29 cellular contexts compared by ENCODE assay signal in the genomic region with DNA sequence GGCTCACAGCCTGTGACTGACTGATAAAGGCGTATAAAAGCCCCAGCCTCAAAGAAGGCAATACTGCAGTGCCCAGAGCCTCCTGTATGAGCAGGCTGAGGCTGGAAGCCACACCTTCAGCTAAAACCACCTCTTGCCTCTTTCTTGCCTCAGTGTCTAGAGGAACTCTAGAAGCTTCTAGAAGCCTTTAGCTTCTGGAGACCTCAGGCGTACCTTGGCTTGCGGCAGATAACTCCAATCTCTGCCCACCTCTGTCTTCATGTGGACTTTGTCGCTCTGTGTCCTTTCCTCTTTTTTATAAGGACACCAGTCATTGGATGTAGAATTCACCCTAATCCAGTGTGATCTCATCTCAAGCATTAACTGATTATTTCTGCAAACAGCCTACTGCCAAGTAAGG.
"Had no signal": no experiment of that assay in that cellular context is flagged by ENCODE, and none has a peak within 500 bp of the region (broad histone marks: within the 10 kb centered on the region; RNA-seq: fewer than 3 reads in every experiment).

No MANE protein-coding gene starts in this region.

- ATAC-seq: naive thymus-derived CD4-positive, alpha-beta T cell; natural killer cell; psoas muscle; stimulated activated memory B cell treated with anti-CD40 and anti-IgM and Interleukin-4, amounts not matched to agents 10 μg/mL and 1 μg/mL and 100 μg/mL, for 72 hours had no signal

- H3K27me3 ChIP-seq: neural progenitor cell, ovary, stomach, thyroid gland, tibial nerve, upper lobe of left lung, uterus had no signal

- H3K4me3 ChIP-seq: neural progenitor cell, ovary, psoas muscle, skin epidermis, smooth muscle cell, spleen, stomach, thoracic aorta, thyroid gland, tibial nerve, upper lobe of left lung, uterus had no signal

- H3K27ac Mint-ChIP-seq: naive thymus-derived CD4-positive, alpha-beta T cell; natural killer cell; nephron; neural progenitor cell; progenitor cell of endocrine pancreas; stimulated activated memory B cell treated with anti-CD40 and anti-IgM and Interleukin-4, amounts not matched to agents 10 μg/mL and 1 μg/mL and 100 μg/mL, for 72 hours; stimulated activated naive CD8-positive, alpha-beta T cell treated with anti-CD3 and anti-CD28 coated beads, Interleukin-15, Interleukin-2, amounts not matched to agents 100 ng/mL and 50 ng/mL, for 24 hours had no signal

- H3K4me1 Mint-ChIP-seq: natural killer cell, nephron, neural progenitor cell had no signal

- H3K36me3 Mint-ChIP-seq: naive thymus-derived CD4-positive, alpha-beta T cell; natural killer cell; neural progenitor cell; stimulated activated memory B cell treated with anti-CD40 and anti-IgM and Interleukin-4, amounts not matched to agents 10 μg/mL and 1 μg/mL and 100 μg/mL, for 72 hours had no signal

- DNase-seq: naive thymus-derived CD4-positive, alpha-beta T cell; natural killer cell; occipital lobe; ovary; posterior cingulate gyrus; psoas muscle; right cardiac atrium; spleen; stimulated activated CD4-positive, alpha-beta T cell treated with anti-CD3 and anti-CD28 coated beads, Interleukin-12 subunit alpha, Interleukin-12 subunit beta, amount 100 ng/mL, for 4 hours; stimulated activated CD4-positive, alpha-beta T cell treated with anti-CD3 and anti-CD28 coated beads, Interleukin-1b, Interleukin-23, amount 100 ng/mL, for 48 hours; stimulated activated CD4-positive, alpha-beta T cell treated with anti-CD3 and anti-CD28 coated beads, Interleukin-4, amount 100 ng/mL, for 1 hour; stimulated activated CD4-positive, alpha-beta T cell treated with anti-CD3 and anti-CD28 coated beads, Interleukin-4, amount 100 ng/mL, for 4 hours; stimulated activated CD8-positive, alpha-beta memory T cell treated with anti-CD3 and anti-CD28 coated beads, Interleukin-4, amount 100 ng/mL, for 48 hours; stimulated activated naive CD4-positive, alpha-beta T cell treated with Interleukin-2 at 50 U/mL for 16 hours; stomach; thyroid gland; trophoblast cell; upper lobe of left lung; uterus had no signal

- H3K27me3 Mint-ChIP-seq: progenitor cell of endocrine pancreas; stimulated activated naive CD8-positive, alpha-beta T cell treated with anti-CD3 and anti-CD28 coated beads, Interleukin-15, Interleukin-2, amounts not matched to agents 100 ng/mL and 50 ng/mL, for 24 hours had no signal

- H3K4me1 ChIP-seq: neural progenitor cell, psoas muscle, thyroid gland, upper lobe of left lung, uterus had no signal

- H3K9me3 ChIP-seq: ovary, psoas muscle, spleen, stomach, thoracic aorta, thyroid gland, tibial nerve, upper lobe of left lung, uterus had no signal

- H3K4me3 Mint-ChIP-seq: naive thymus-derived CD4-positive, alpha-beta T cell; natural killer cell; nephron; neural progenitor cell; stimulated activated memory B cell treated with anti-CD40 and anti-IgM and Interleukin-4, amounts not matched to agents 10 μg/mL and 1 μg/mL and 100 μg/mL, for 72 hours; stimulated activated naive CD8-positive, alpha-beta T cell treated with anti-CD3 and anti-CD28 coated beads, Interleukin-15, Interleukin-2, amounts not matched to agents 100 ng/mL and 50 ng/mL, for 24 hours had no signal

- H3K27ac ChIP-seq: neural progenitor cell, ovary, parathyroid adenoma, psoas muscle, skin epidermis, spleen, stomach, thoracic aorta, thyroid gland, upper lobe of left lung, uterus had no signal

- H3K36me3 ChIP-seq: neural progenitor cell, ovary, spleen, stomach, thoracic aorta, thyroid gland, tibial nerve, upper lobe of left lung, uterus had no signal

- H3K9me3 Mint-ChIP-seq: natural killer cell; nephron; neural progenitor cell; stimulated activated memory B cell treated with anti-CD40 and anti-IgM and Interleukin-4, amounts not matched to agents 10 μg/mL and 1 μg/mL and 100 μg/mL, for 72 hours; stimulated activated naive CD8-positive, alpha-beta T cell treated with anti-CD3 and anti-CD28 coated beads, Interleukin-15, Interleukin-2, amounts not matched to agents 100 ng/mL and 50 ng/mL, for 24 hours had no signal
